ENCODE assay signal across 36 cellular contexts in genomic region chr6:103587722-103588121, GRCh38.
"Had no signal": no experiment of that assay in that cellular context is flagged by ENCODE, and none has a peak within 500 bp of the region (broad histone marks: within the 10 kb centered on the region; RNA-seq: fewer than 3 reads in every experiment).

No MANE protein-coding gene starts in this region.

- H3K36me3 Mint-ChIP-seq: activated CD8-positive, alpha-beta memory T cell treated with anti-CD3 and anti-CD28 coated beads, Interleukin-2, amount 10 ng/mL, durations not matched to agents 7 days and 5 days; activated naive CD4-positive, alpha-beta T cell treated with anti-CD3 and anti-CD28 coated beads, Interleukin-2, amount 50 U/mL, for 72 hours; activated naive CD8-positive, alpha-beta T cell treated with anti-CD3 and anti-CD28 coated beads for 36 hours; brain had no signal

- H3K27me3 ChIP-seq: ascending aorta, cardiac muscle cell had no signal

- H3K27ac ChIP-seq: ascending aorta, cardiac muscle cell, VCaP had no signal

- H3K27me3 Mint-ChIP-seq: activated B cell treated with CpG ODN at 0.5 μM for 24 hours; activated CD4-positive, alpha-beta memory T cell treated with anti-CD3 and anti-CD28 coated beads, Interleukin-2, amount 10 ng/mL, durations not matched to agents 7 days and 5 days; activated CD4-positive, alpha-beta T cell treated with anti-CD3 and anti-CD28 coated beads, Interleukin-2, amount 10 ng/mL, durations not matched to agents 24 days and 14 days; activated CD8-positive, alpha-beta memory T cell treated with anti-CD3 and anti-CD28 coated beads, Interleukin-2, amount 10 ng/mL, durations not matched to agents 7 days and 5 days; activated naive CD8-positive, alpha-beta T cell treated with anti-CD3 and anti-CD28 coated beads for 36 hours; activated T-cell treated with anti-CD3 and anti-CD28 coated beads, Interleukin-2, amount 50 U/mL, for 24 hours; brain; central memory CD8-positive, alpha-beta T cell had no signal

- FAIRE-seq: bronchial epithelial cell, TTC549 had no signal

- H3K27ac Mint-ChIP-seq: activated B cell treated with CpG ODN at 0.5 μM for 24 hours; activated CD4-positive, alpha-beta memory T cell treated with anti-CD3 and anti-CD28 coated beads, Interleukin-2, amount 10 ng/mL, durations not matched to agents 7 days and 5 days; activated CD4-positive, alpha-beta T cell treated with anti-CD3 and anti-CD28 coated beads, Interleukin-2, amount 10 ng/mL, durations not matched to agents 24 days and 14 days; activated CD8-positive, alpha-beta memory T cell treated with anti-CD3 and anti-CD28 coated beads, Interleukin-2, amount 10 ng/mL, durations not matched to agents 7 days and 5 days; activated CD8-positive, alpha-beta T cell treated with anti-CD3 and anti-CD28 coated beads, Interleukin-2, amount 10 ng/mL, durations not matched to agents 7 days and 5 days; activated naive CD4-positive, alpha-beta T cell treated with anti-CD3 and anti-CD28 coated beads for 36 hours; activated naive CD4-positive, alpha-beta T cell treated with anti-CD3 and anti-CD28 coated beads, Interleukin-2, amount 50 U/mL, for 72 hours; activated naive CD8-positive, alpha-beta T cell treated with anti-CD3 and anti-CD28 coated beads for 36 hours; activated T-cell treated with anti-CD3 and anti-CD28 coated beads, Interleukin-2, amount 50 U/mL, for 24 hours; activated T-helper 2 cell treated with anti-CD3 and anti-CD28 coated beads, Interferon-gamma antibody, Interleukin-2, Interleukin-4, amounts not matched to agents 10 μg/mL and 5 μg/mL and 100 μg/mL, durations not matched to agents 14 hours and 24 hours and 36 hours; brain; T-helper 1 cell treated with Interleukin-12 subunit alpha and Interleukin-12 subunit beta and Interleukin-4 antibody, amounts not matched to agents 30 μg/mL and 1 μg/mL, for 36 hours; T-helper 2 cell treated with Interferon-gamma antibody and Interleukin-4, amounts not matched to agents 5 μg/mL and 100 μg/mL, for 36 hours had no signal

- H3K4me3 ChIP-seq: ascending aorta, cardiac muscle cell had no signal

- H3K4me1 ChIP-seq: ascending aorta had no signal

- H3K36me3 ChIP-seq: ascending aorta, cardiac muscle cell had no signal

- DNase-seq: activated B cell treated with CpG ODN at 0.5 μM for 24 hours; activated CD4-positive, alpha-beta memory T cell treated with anti-CD3 and anti-CD28 coated beads, Interleukin-2, amount 10 ng/mL, durations not matched to agents 7 days and 5 days; activated CD4-positive, alpha-beta T cell treated with anti-CD3 and anti-CD28 coated beads for 4 hours; activated CD4-positive, alpha-beta T cell treated with anti-CD3 and anti-CD28 coated beads, Interleukin-2, amount 10 ng/mL, durations not matched to agents 24 days and 14 days; activated CD4-positive, alpha-beta T cell treated with anti-CD3 and anti-CD28 coated beads, Interleukin-2, amount 50 U/mL, for 48 hours; activated CD4-positive, CD25-positive, alpha-beta regulatory T cell treated with anti-CD3 and anti-CD28 coated beads, Interleukin-2, amount 50 U/mL, for 72 hours; activated CD8-positive, alpha-beta memory T cell treated with anti-CD3 and anti-CD28 coated beads for 24 hours; activated CD8-positive, alpha-beta memory T cell treated with anti-CD3 and anti-CD28 coated beads, Interleukin-2, amount 10 ng/mL, durations not matched to agents 7 days and 5 days; activated CD8-positive, alpha-beta memory T cell treated with anti-CD3 and anti-CD28 coated beads, Interleukin-2, amount 50 U/mL, for 48 hours; activated CD8-positive, alpha-beta T cell treated with anti-CD3 and anti-CD28 coated beads, Interleukin-2, amount 10 ng/mL, durations not matched to agents 7 days and 5 days; activated effector memory CD4-positive, alpha-beta T cell treated with Interleukin-2 at 50 U/mL for 16 hours; activated gamma-delta T cell; activated naive CD4-positive, alpha-beta T cell; activated naive CD4-positive, alpha-beta T cell treated with anti-CD3 and anti-CD28 coated beads for 36 hours; activated naive CD4-positive, alpha-beta T cell treated with anti-CD3 and anti-CD28 coated beads, Interleukin-2, amount 50 U/mL, for 16 hours; activated naive CD8-positive, alpha-beta T cell treated with anti-CD3 and anti-CD28 coated beads for 36 hours; activated T-cell treated with anti-CD3 and anti-CD28 coated beads, Interleukin-2, amount 50 U/mL, for 24 hours; activated T-cell treated with anti-CD3 and anti-CD28 coated beads, Interleukin-2, amount 50 U/mL, for 48 hours; amygdala; anterior cingulate cortex; caudate nucleus; cerebellar nuclear complex; T-helper 1 cell; T-helper 2 cell; T-helper 9 cell had no signal

- ATAC-seq: activated CD8-positive, alpha-beta memory T cell treated with anti-CD3 and anti-CD28 coated beads, Interleukin-2, amount 10 ng/mL, durations not matched to agents 7 days and 5 days; activated CD8-positive, alpha-beta T cell treated with anti-CD3 and anti-CD28 coated beads, Interleukin-2, amount 10 ng/mL, durations not matched to agents 7 days and 5 days; activated naive CD4-positive, alpha-beta T cell treated with anti-CD3 and anti-CD28 coated beads, Interleukin-2, amount 50 U/mL, for 72 hours had no signal

- H3K9me3 ChIP-seq: ascending aorta had no signal

- H3K4me1 Mint-ChIP-seq: activated B cell treated with CpG ODN at 0.5 μM for 24 hours; activated CD4-positive, alpha-beta memory T cell treated with anti-CD3 and anti-CD28 coated beads, Interleukin-2, amount 10 ng/mL, durations not matched to agents 7 days and 5 days; activated CD4-positive, alpha-beta T cell treated with anti-CD3 and anti-CD28 coated beads, Interleukin-2, amount 10 ng/mL, durations not matched to agents 24 days and 14 days; activated CD8-positive, alpha-beta memory T cell treated with anti-CD3 and anti-CD28 coated beads, Interleukin-2, amount 10 ng/mL, durations not matched to agents 7 days and 5 days; activated naive CD8-positive, alpha-beta T cell treated with anti-CD3 and anti-CD28 coated beads for 36 hours; brain; central memory CD8-positive, alpha-beta T cell had no signal

- H3K4me3 Mint-ChIP-seq: activated B cell treated with CpG ODN at 0.5 μM for 24 hours; activated CD4-positive, alpha-beta memory T cell treated with anti-CD3 and anti-CD28 coated beads, Interleukin-2, amount 10 ng/mL, durations not matched to agents 7 days and 5 days; activated CD4-positive, alpha-beta T cell treated with anti-CD3 and anti-CD28 coated beads, Interleukin-2, amount 10 ng/mL, durations not matched to agents 24 days and 14 days; activated CD8-positive, alpha-beta memory T cell treated with anti-CD3 and anti-CD28 coated beads, Interleukin-2, amount 10 ng/mL, durations not matched to agents 7 days and 5 days; activated CD8-positive, alpha-beta T cell treated with anti-CD3 and anti-CD28 coated beads, Interleukin-2, amount 10 ng/mL, durations not matched to agents 7 days and 5 days; activated naive CD4-positive, alpha-beta T cell treated with anti-CD3 and anti-CD28 coated beads for 36 hours; activated naive CD8-positive, alpha-beta T cell treated with anti-CD3 and anti-CD28 coated beads for 36 hours; activated T-cell treated with anti-CD3 and anti-CD28 coated beads, Interleukin-2, amount 50 U/mL, for 24 hours; brain; central memory CD8-positive, alpha-beta T cell; T-helper 1 cell treated with Interleukin-12 subunit alpha and Interleukin-12 subunit beta and Interleukin-4 antibody, amounts not matched to agents 30 μg/mL and 1 μg/mL, for 36 hours; T-helper 2 cell treated with Interferon-gamma antibody and Interleukin-4, amounts not matched to agents 5 μg/mL and 100 μg/mL, for 36 hours had no signal
